8 cellular contexts compared by ENCODE assay signal in the genomic region with DNA sequence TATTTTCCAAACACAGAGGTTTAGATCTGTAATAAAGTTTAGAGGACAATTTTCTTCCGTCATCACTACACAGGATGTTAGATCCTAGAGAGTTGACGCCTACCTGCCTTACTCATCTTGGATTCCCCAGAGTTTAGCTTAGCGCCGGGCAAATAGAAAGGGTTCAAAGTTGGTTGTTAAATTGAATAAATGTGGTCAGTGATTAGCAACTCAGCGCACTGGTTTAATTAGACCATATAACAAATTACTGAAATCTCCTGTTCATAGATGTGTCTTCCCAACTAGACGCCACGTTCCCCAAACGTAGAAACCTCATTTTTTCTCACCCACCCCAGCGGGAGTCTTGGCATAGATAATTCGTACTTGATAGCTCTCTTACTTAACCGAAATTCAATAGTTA. TPM values are rescaled to one million over a fixed set of nuclear protein-coding genes. Genes with fewer than 3 reads are reported as not detected.
DNase-seq lines count a peak whose midpoint lies in the region; ATAC-seq and TF ChIP-seq lines count a peak whose summit lies in the region.

No MANE protein-coding gene starts in this region.

- no peaks in the 10 kb centered on the region for H3K9me2 ChIP-seq in Karpas-422 (replicated peaks; ENCODE audit: insufficient read depth, low read length)

- peak overlapping the region; percentile 98 for H3K4me3 ChIP-seq in Karpas-422 (ENCODE audit: low read length)
- peak overlapping the region; percentile 90 for H3K4me3 ChIP-seq in psoas muscle

- no peaks in the 10 kb centered on the region for H3K27me3 Mint-ChIP-seq in activated T-cell treated with anti-CD3 and anti-CD28 coated beads, Interleukin-2, amount 50 U/mL, for 4 hours (ENCODE audit: low read depth)

- WGBS in psoas muscle, 3 donors, result 2% methylated on average over 11 of the region's 11 CpGs

- H3K9me3 ChIP-seq in Karpas-422 (ENCODE audit: low read length) (no peaks in the 10 kb centered on the region), psoas muscle (no peaks in the 10 kb centered on the region)

- DNase-seq in GM10248 (ENCODE audit: extremely low spot score), result peak; percentile 15
- DNase-seq in Karpas-422, result peak; percentile 59
- DNase-seq in activated T-cell treated with anti-CD3 and anti-CD28 coated beads, Interleukin-2, amount 50 U/mL, for 4 hours, result peak; percentile 30
- peak; percentile 7 for DNase-seq in glomerular endothelial cell (ENCODE audit: extremely low read depth, low read depth, low spot score)
- no peak for DNase-seq in psoas muscle
- no peak for DNase-seq in HPDE6-E6E7 (ENCODE audit: extremely low spot score)
- DNase-seq in NCI-H2171 treated with DMSO at 0.1 percent for 48 hours (lab: John Stamatoyannopoulos, UW), result no peak

- CTCF ChIA-PET in GM10248 (lab: Yijun Ruan, JAX), result interaction anchor here (1.8 to 1.9 kb wide), 2 partner anchors 12 to 30 kb away, joined by 5 to 6 read pairs; no protein-coding TSS in a partner anchor

- peaks cover 38% of the 10 kb centered on the region for H3K4me1 Mint-ChIP-seq in activated T-cell treated with anti-CD3 and anti-CD28 coated beads, Interleukin-2, amount 50 U/mL, for 4 hours (ENCODE audit: low read depth)

- peaks cover 22% of the 10 kb centered on the region for H3K36me3 Mint-ChIP-seq in activated T-cell treated with anti-CD3 and anti-CD28 coated beads, Interleukin-2, amount 50 U/mL, for 4 hours (ENCODE audit: insufficient read depth)

- peaks cover 24% of the 10 kb centered on the region for H3K4me1 ChIP-seq in Karpas-422 (ENCODE audit: low read length)
- peaks cover 18% of the 10 kb centered on the region for H3K4me1 ChIP-seq in psoas muscle

- H3K36me3 ChIP-seq in Karpas-422 (ENCODE audit: insufficient read depth, low read length), result peaks cover 21% of the 10 kb centered on the region; the same call in 1 of the 2 replicates
- H3K36me3 ChIP-seq in psoas muscle (ENCODE audit: insufficient read depth in 1 of 2, low read depth in 1 of 2), result peaks cover 0 to 18% of the 10 kb centered on the region in 2 donors

- H3K27me3 ChIP-seq in Karpas-422 (ENCODE audit: low read length) (no peaks in the 10 kb centered on the region), psoas muscle (ENCODE audit: insufficient read depth in 3 of 3, low read length in 2 of 3) (no peaks in the 10 kb centered on the region)

- no peak for TF ChIP-seq CTCF in GM10248 (IDR thresholded peaks at IDR 0.05; ENCODE audit: control extremely low read depth, extremely low read depth, low read depth, missing control alignments)
- no peak for TF ChIP-seq CTCF in psoas muscle (IDR thresholded peaks at IDR 0.05)

- no peaks in the 10 kb centered on the region for H4K20me1 ChIP-seq in Karpas-422 (ENCODE audit: insufficient read depth, low read depth, low read length)

- peaks cover 39% of the 10 kb centered on the region for H3K79me2 ChIP-seq in Karpas-422 (ENCODE audit: low read length)

- H3K4me2 ChIP-seq in Karpas-422 (ENCODE audit: low read depth, low read length, poor library complexity, severe bottlenecking), result peak overlapping the region; percentile 71

- POLR2A ChIA-PET in GM10248 (lab: Yijun Ruan, JAX), result interaction anchor here (1.5 kb wide), 1 partner anchor 10 kb away, joined by 4 read pairs; no protein-coding TSS in a partner anchor

- ATAC-seq in GM21825 (IDR thresholded peaks at IDR 0.05; ENCODE audit: unreplicated experiment) (peak; percentile 22), psoas muscle (peak in 1 of 4 donors; percentile 31)
- peak; percentile 55 to 60 for ATAC-seq in activated T-cell treated with anti-CD3 and anti-CD28 coated beads, Interleukin-2, amount 50 U/mL, for 4 hours

- peak overlapping the region; percentile 93 for H3K4me3 Mint-ChIP-seq in activated T-cell treated with anti-CD3 and anti-CD28 coated beads, Interleukin-2, amount 50 U/mL, for 4 hours

- H2AFZ ChIP-seq in Karpas-422 (ENCODE audit: low read length), result peak overlapping the region; percentile 96

- H3K27ac ChIP-seq in Karpas-422 (ENCODE audit: low read length) (no peak overlapping the region), psoas muscle (peak overlapping the region; percentile 90)

- no peaks in the 10 kb centered on the region for H3K9me3 Mint-ChIP-seq in activated T-cell treated with anti-CD3 and anti-CD28 coated beads, Interleukin-2, amount 50 U/mL, for 4 hours

- intact Hi-C loops in psoas muscle (cut with DNase I), result loop anchor here in 1 of 2 donors (10.0 kb wide), 1 partner anchor 676 kb away; no protein-coding TSS in a partner anchor

- H3K9ac ChIP-seq in Karpas-422 (ENCODE audit: low read length), result peak overlapping the region; percentile 94

RNA-seq across cellular contexts. Expression of a gene that starts 0.8 kb away (rescaled TPM):
- total RNA-seq in Karpas-422 (2014; rRNA removed; shearing (Covaris generic); ENCODE audit: low replicate concordance), result 41.6 and 82.7 TPM in 2 replicates
- 10 to 100 TPM; 72.3 to 97.6 (median 82.6) TPM for total RNA-seq in activated T-cell treated with anti-CD3 and anti-CD28 coated beads, Interleukin-2, amount 50 U/mL, for 4 hours
- total RNA-seq in glomerular endothelial cell, result 52.5 and 53.8 TPM in 2 replicates
- total RNA-seq in psoas muscle, result 10 to 100 TPM; 19.8 to 35.8 (median 25.8) TPM
- polyA plus RNA-seq in psoas muscle, result 10 to 100 TPM; 27.7 to 56.8 (median 42.9) TPM

Comparison
In these comparisons a context has a peak if more than half of its experiments do, and no peak if none do; other contexts are left out.
1. DNase-seq: peak in GM10248 (single experiment), Karpas-422 (single experiment), activated T-cell treated with anti-CD3 and anti-CD28 coated beads, Interleukin-2, amount 50 U/mL, for 4 hours (single experiment) and glomerular endothelial cell (single experiment); none in psoas muscle (0 of 2), HPDE6-E6E7 (single experiment) and NCI-H2171 treated with DMSO at 0.1 percent for 48 hours (single experiment).